25 cellular contexts compared by ENCODE assay signal in the genomic region with DNA sequence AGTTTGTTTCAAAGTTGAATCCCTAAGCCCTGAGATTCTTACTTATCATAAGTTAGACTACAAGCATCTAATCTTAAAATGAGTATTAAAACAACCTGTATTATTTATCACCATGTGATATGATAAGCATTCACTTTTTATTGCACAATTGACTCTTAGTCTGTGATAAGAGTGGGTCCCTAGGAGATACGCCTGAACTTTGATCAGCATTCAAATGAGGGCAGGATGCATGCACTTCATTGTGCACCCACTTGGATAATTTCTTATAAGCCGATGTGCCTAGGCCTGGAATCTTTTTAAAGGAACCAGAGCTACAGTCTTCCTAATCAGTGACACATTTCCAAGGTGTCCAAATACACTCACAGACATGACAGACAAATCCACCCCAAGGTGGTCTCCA. TPM values are rescaled to one million over a fixed set of nuclear protein-coding genes. Genes with fewer than 3 reads are reported as not detected.
DNase-seq lines count a peak whose midpoint lies in the region; FAIRE-seq and TF ChIP-seq lines count a peak whose summit lies in the region.
"Had no signal": no experiment of that assay in that cellular context is flagged by ENCODE, and none has a peak within 500 bp of the region (broad histone marks: within the 10 kb centered on the region; RNA-seq: fewer than 3 reads in every experiment).

No MANE protein-coding gene starts in this region.

- H3K27me3 ChIP-seq in Peyer's patch (no peaks in the 10 kb centered on the region), hepatocyte (no peaks in the 10 kb centered on the region), small intestine (ENCODE audit: control insufficient read depth in 2 of 2, insufficient read depth in 2 of 2, low read length in 2 of 2) (no peaks in the 10 kb centered on the region)
- H3K27me3 ChIP-seq: BE2C; BLaER1 treated with 17β-estradiol and CSF1 and Interleukin-3, amounts not matched to agents 10 nM and 100 nM had no signal

- FAIRE-seq in small intestine (lab: Jason Lieb, UNC) = peak; percentile 19
- FAIRE-seq: A549, D721Med, GM12878, H54 had no signal

- DNase-seq in LoVo (ENCODE audit: low spot score) (peak; percentile 23), Peyer's patch (peak in 1 of 3 donors; percentile 71), hepatocyte (ENCODE audit: low spot score) (peak; percentile 25), small intestine (peak; percentile 96), NCI-H1417 treated with DMSO at 0.1 percent for 48 hours (lab: John Stamatoyannopoulos, UW) (no peak), cerebellar nuclear complex (lab: John Stamatoyannopoulos, UW) (no peak)
- DNase-seq in stimulated activated CD8-positive, alpha-beta memory T cell treated with anti-CD3 and anti-CD28 coated beads, Interleukin-4, amount 100 ng/mL, for 48 hours = no peak
- DNase-seq: 8988T; ACHN; AML-193; BE2C; CD4-positive, alpha-beta T cell; CD8-positive, alpha-beta memory T cell; DMS 273 treated with DMSO at 0.1 percent for 48 hours; DMS79; EL; GDM1; GOT3; HFFc6 had no signal

- no peaks in the 10 kb centered on the region for H3K9me2 ChIP-seq in hepatocyte (replicated peaks; ENCODE audit: insufficient read depth)

- H3K27ac ChIP-seq in Peyer's patch (peak overlapping the region in 3 of 4 donors; percentile 8 to 76 (median 64)), hepatocyte (peak overlapping the region; percentile 38), small intestine (ENCODE audit: low read depth in 1 of 2, low read length in 1 of 2) (peak overlapping the region; percentile 24 to 38)
- H3K27ac ChIP-seq: A549; BLaER1 treated with 17β-estradiol and CSF1 and Interleukin-3, amounts not matched to agents 10 nM and 100 nM had no signal

- no peak overlapping the region for H3K4me2 ChIP-seq in hepatocyte
- H3K4me2 ChIP-seq: A549 had no signal

- H3K79me2 ChIP-seq in hepatocyte = no peaks in the 10 kb centered on the region

- H3K4me3 ChIP-seq in Peyer's patch (no peak overlapping the region), hepatocyte (no peak overlapping the region), small intestine (ENCODE audit: low read depth in 1 of 2, low read length in 2 of 2) (no peak overlapping the region)
- H3K4me3 ChIP-seq: A549; BLaER1 treated with 17β-estradiol and CSF1 and Interleukin-3, amounts not matched to agents 10 nM and 100 nM; GM12878; HAP-1 had no signal

- TF ChIP-seq CTCF in Peyer's patch (IDR thresholded peaks at IDR 0.05) = peak in 3 of 6 experiments; percentile 58 to 60 (median 58)
- TF ChIP-seq CTCF in hepatocyte (IDR thresholded peaks at IDR 0.05; ENCODE audit: poor library complexity) = no peak

- H3K36me3 ChIP-seq in Peyer's patch (no peaks in the 10 kb centered on the region), hepatocyte (replicated peaks; ENCODE audit: insufficient read depth, low read depth) (no peaks in the 10 kb centered on the region), small intestine (ENCODE audit: control insufficient read depth in 2 of 2, insufficient read depth in 2 of 2, low read length in 2 of 2) (no peaks in the 10 kb centered on the region)
- H3K36me3 ChIP-seq: BE2C; BLaER1 treated with 17β-estradiol and CSF1 and Interleukin-3, amounts not matched to agents 10 nM and 100 nM; HAP-1 had no signal

- H2AFZ ChIP-seq in hepatocyte = no peak overlapping the region

- no peak for TF ChIP-seq POLR2A in Peyer's patch (IDR thresholded peaks at IDR 0.05)

- 55% methylated on average over 2 of the region's 2 CpGs for WGBS in hepatocyte (ENCODE audit: low lambda C conversion rate, missing lambda C conversion rate)
- 21 to 63% (median 38%) methylated on average over 2 of the region's 2 CpGs for WGBS in small intestine, 3 donors

- no peaks in the 10 kb centered on the region for H4K20me1 ChIP-seq in hepatocyte (ENCODE audit: insufficient read depth, poor library complexity, severe bottlenecking)
- H4K20me1 ChIP-seq: BLaER1 treated with 17β-estradiol and CSF1 and Interleukin-3, amounts not matched to agents 10 nM and 100 nM had no signal

- no peaks in the 10 kb centered on the region for H3K9me3 ChIP-seq in Peyer's patch
- no peaks in the 10 kb centered on the region for H3K9me3 ChIP-seq in hepatocyte (ENCODE audit: low read depth)
- H3K9me3 ChIP-seq in small intestine (ENCODE audit: control insufficient read depth, low read depth) = no peaks in the 10 kb centered on the region
- H3K9me3 ChIP-seq: A549, BE2C, HAP-1 had no signal

- peaks cover 0 to 15% (median 0%) of the 10 kb centered on the region in 4 donors for H3K4me1 ChIP-seq in Peyer's patch
- no peaks in the 10 kb centered on the region for H3K4me1 ChIP-seq in hepatocyte (ENCODE audit: insufficient read depth)
- no peaks in the 10 kb centered on the region for H3K4me1 ChIP-seq in small intestine (ENCODE audit: control insufficient read depth in 2 of 2, insufficient read depth in 1 of 2, low read depth in 1 of 2, low read length in 1 of 2)
- H3K4me1 ChIP-seq: A549, BE2C, HAP-1 had no signal

RNA-seq across cellular contexts. Expression of gene SPTLC2, which starts 31.4 kb away (rescaled TPM):
- 10 to 100 TPM; 21.6 to 35.5 (median 29.8) TPM for total RNA-seq in Peyer's patch
- total RNA-seq in hepatocyte = 33.6 and 34.3 TPM in 2 replicates
- 31.4 and 34.2 TPM in 2 replicates for polyA plus RNA-seq in hepatocyte
- polyA plus RNA-seq in small intestine = 10 to 100 TPM in 1 of 3 donors, 1 to 10 TPM in 2; 5.9 to 27.5 (median 6.7) TPM

RNA-seq across cellular contexts. Expression of gene ALKBH1, which starts 60.0 kb away (rescaled TPM):
- 10 to 100 TPM; 12.6 to 15.4 (median 14.2) TPM for total RNA-seq in Peyer's patch
- 9.0 and 11.8 TPM in 2 replicates for total RNA-seq in hepatocyte
- 10.1 and 13.6 TPM in 2 replicates for polyA plus RNA-seq in hepatocyte
- 10 to 100 TPM in 1 of 3 donors, 1 to 10 TPM in 2; 5.8 to 11.6 (median 7.5) TPM for polyA plus RNA-seq in small intestine

Comparison
In these comparisons a context has a peak if more than half of its experiments do, and no peak if none do; other contexts are left out.
1. DNase-seq: peak in LoVo (single experiment), hepatocyte (single experiment) and small intestine (single experiment); none in stimulated activated CD8-positive, alpha-beta memory T cell treated with anti-CD3 and anti-CD28 coated beads, Interleukin-4, amount 100 ng/mL, for 48 hours (single experiment), NCI-H1417 treated with DMSO at 0.1 percent for 48 hours (single experiment) and cerebellar nuclear complex (0 of 2).
2. Peak in every context shown above with its lines, with median percentiles within 50 percentile points of each other: H3K27ac ChIP-seq.